In the genomic region with DNA sequence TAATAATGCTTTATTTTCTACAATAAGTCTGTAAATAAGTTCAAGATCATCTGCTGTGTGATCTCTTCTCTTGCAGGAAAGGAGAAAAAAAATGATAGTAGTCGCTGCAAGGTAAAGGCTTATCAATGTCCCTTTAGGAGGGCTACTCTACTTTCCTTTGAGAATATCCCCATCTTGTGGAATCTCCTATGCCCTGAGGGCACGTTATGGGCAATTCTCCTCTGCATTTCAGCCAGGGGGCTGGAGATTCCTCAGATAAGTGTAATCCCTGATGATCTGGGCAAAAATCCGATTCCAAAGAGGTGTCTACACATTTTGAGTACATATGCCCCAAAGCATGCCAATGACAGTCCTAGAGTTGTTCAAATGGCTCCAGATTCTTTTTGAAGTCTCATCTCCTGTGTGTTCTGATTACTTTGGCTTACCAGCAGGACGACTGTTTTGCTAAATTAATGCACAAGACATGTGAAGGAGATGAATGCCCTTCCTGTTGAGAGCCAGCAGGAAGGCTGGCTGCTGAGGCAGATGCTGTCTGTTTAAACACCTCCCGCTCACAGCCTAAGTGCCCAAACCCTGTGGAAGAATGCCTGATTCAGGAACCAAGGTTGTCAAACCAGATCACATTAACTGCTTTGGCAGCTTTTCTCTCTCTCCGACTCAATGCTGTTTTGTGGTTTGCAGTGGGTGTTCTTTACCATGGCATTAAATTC, we compare ENCODE assay signal across 8 cellular contexts.
DNase-seq lines count a peak whose midpoint lies in the region; ATAC-seq, FAIRE-seq and TF ChIP-seq lines count a peak whose summit lies in the region.

No MANE protein-coding gene starts in this region.

- 0% methylated on average over 6 of the region's 6 CpGs for WGBS in HepG2 (ENCODE audit: low lambda C conversion rate)

- no peaks in the 10 kb centered on the region for H3K9me3 Mint-ChIP-seq in WTC11
- no peaks in the 10 kb centered on the region for H3K9me3 Mint-ChIP-seq in activated T-helper 1 cell treated with anti-CD3 and anti-CD28 coated beads, Interleukin-12 subunit alpha, Interleukin-12 subunit beta, Interleukin-2, Interleukin-4 antibody, amounts not matched to agents 30 ng/mL and 10 ng/mL and 1 ng/mL, durations not matched to agents 14 hours and 24 hours and 36 hours

- H3K27ac Mint-ChIP-seq in WTC11, result peak overlapping the region; percentile 84
- H3K27ac Mint-ChIP-seq in activated T-helper 1 cell treated with anti-CD3 and anti-CD28 coated beads, Interleukin-12 subunit alpha, Interleukin-12 subunit beta, Interleukin-2, Interleukin-4 antibody, amounts not matched to agents 30 ng/mL and 10 ng/mL and 1 ng/mL, durations not matched to agents 14 hours and 24 hours and 36 hours, result no peak overlapping the region

- H2AFZ ChIP-seq in HepG2 (ENCODE audit: low read length), result no peak overlapping the region

- POLR2A ChIA-PET in WTC11 (lab: Charles Lee), result interaction anchor here (0.6 kb wide), 1 partner anchor 62 kb away, joined by 3 read pairs; no protein-coding TSS in a partner anchor
- POLR2A ChIA-PET in HepG2 (lab: Yijun Ruan, JAX), result no interaction called here

- no peaks in the 10 kb centered on the region for H3K36me3 ChIP-seq in HepG2 (replicated peaks in 1 of 2; ENCODE audit: control insufficient read depth in 1 of 2, insufficient read depth in 2 of 2, low read length in 2 of 2)

- 0 out of 2 replicates have a peak, but pooled peaks cover under 1% of the 10 kb centered on the region for H3K4me1 ChIP-seq in HepG2 (ENCODE audit: insufficient read depth, low read length)

- H3K4me3 ChIP-seq in HepG2 (replicated peaks in 1 of 3; ENCODE audit: insufficient read depth in 1 of 3, low read depth in 2 of 3, low read length in 3 of 3), result no peak overlapping the region

- TF ChIP-seq RAD21 in Ishikawa (IDR thresholded peaks at IDR 0.05; ENCODE audit: low read depth), result peak; percentile 74
- no peak for TF ChIP-seq RAD21 in HepG2 (CRISPR knock-in tag; IDR thresholded peaks at IDR 0.05)

- H3K27me3 Mint-ChIP-seq in WTC11 (ENCODE audit: low read depth), result no peaks in the 10 kb centered on the region
- no peaks in the 10 kb centered on the region for H3K27me3 Mint-ChIP-seq in activated T-helper 1 cell treated with anti-CD3 and anti-CD28 coated beads, Interleukin-12 subunit alpha, Interleukin-12 subunit beta, Interleukin-2, Interleukin-4 antibody, amounts not matched to agents 30 ng/mL and 10 ng/mL and 1 ng/mL, durations not matched to agents 14 hours and 24 hours and 36 hours (ENCODE audit: insufficient read depth)

- TF ChIP-seq EP300 in Ishikawa (IDR thresholded peaks at IDR 0.05; ENCODE audit: borderline replicate concordance) (peak; percentile 21; the same call in 1 of the 2 replicates), HepG2 (IDR thresholded peaks at IDR 0.05; ENCODE audit: low read depth in 2 of 2, low read length in 2 of 2) (no peak), HepG2 (CRISPR knock-in tag; IDR thresholded peaks at IDR 0.05; ENCODE audit: borderline replicate concordance) (no peak)

- no peaks in the 10 kb centered on the region for H3K9me3 ChIP-seq in HepG2 (ENCODE audit: low read length)

- H4K20me1 ChIP-seq in HepG2 (ENCODE audit: insufficient read depth, low read length), result no peaks in the 10 kb centered on the region

- CTCF ChIA-PET in WTC11 (lab: Charles Lee) (no interaction called here), HepG2 (lab: Yijun Ruan, JAX; ENCODE audit: low intra/inter-chr PET ratio, low total read pairs) (no interaction called here)

- H3K79me2 ChIP-seq in HepG2 (ENCODE audit: insufficient read depth, low read length), result no peaks in the 10 kb centered on the region

- TF ChIP-seq CTCF in WTC11 (IDR thresholded peaks at IDR 0.05) (no peak), HepG2 (CRISPR knock-in tag; IDR thresholded peaks at IDR 0.05) (peak; percentile 35)

- no peak overlapping the region for H3K4me2 ChIP-seq in HepG2 (ENCODE audit: low read depth, low read length)

- no peak for TF ChIP-seq POLR2A in HepG2 (IDR thresholded peaks at IDR 0.05; ENCODE audit: insufficient read depth in 1 of 2, low read depth in 2 of 2, low read length in 2 of 2)

- no peak for FAIRE-seq in HepG2 (lab: Jason Lieb, UNC)

- peaks cover 26% of the 10 kb centered on the region for H3K4me1 Mint-ChIP-seq in WTC11
- H3K4me1 Mint-ChIP-seq in activated T-helper 1 cell treated with anti-CD3 and anti-CD28 coated beads, Interleukin-12 subunit alpha, Interleukin-12 subunit beta, Interleukin-2, Interleukin-4 antibody, amounts not matched to agents 30 ng/mL and 10 ng/mL and 1 ng/mL, durations not matched to agents 14 hours and 24 hours and 36 hours (ENCODE audit: low read depth), result no peaks in the 10 kb centered on the region

- no TSS peak for BruUV-seq in HepG2 (replicated peaks; lab: Mats Ljungman, UMichigan)

- no peaks in the 10 kb centered on the region for H3K36me3 Mint-ChIP-seq in WTC11
- H3K36me3 Mint-ChIP-seq in activated T-helper 1 cell treated with anti-CD3 and anti-CD28 coated beads, Interleukin-12 subunit alpha, Interleukin-12 subunit beta, Interleukin-2, Interleukin-4 antibody, amounts not matched to agents 30 ng/mL and 10 ng/mL and 1 ng/mL, durations not matched to agents 14 hours and 24 hours and 36 hours (ENCODE audit: low read depth), result no peaks in the 10 kb centered on the region

- intact Hi-C loops in HepG2 (cut with micrococcal nuclease; ENCODE audit: unreplicated experiment), result no loop called here
- intact Hi-C loops in activated T-helper 1 cell treated with anti-CD3 and anti-CD28 coated beads, Interleukin-12 subunit alpha, Interleukin-12 subunit beta, Interleukin-2, Interleukin-4 antibody, amounts not matched to agents 30 ng/mL and 10 ng/mL and 1 ng/mL, durations not matched to agents 14 hours and 24 hours and 36 hours (cut with micrococcal nuclease), result no loop called here

- H3K27me3 ChIP-seq in HepG2 (ENCODE audit: control insufficient read depth in 1 of 2, insufficient read depth in 2 of 2, low read length in 2 of 2), result no peaks in the 10 kb centered on the region

- H3K9ac ChIP-seq in HepG2 (ENCODE audit: insufficient read depth, low read depth, low read length), result no peak overlapping the region

- in situ Hi-C loops in HepG2 (cut with HindIII; ENCODE audit: extremely low pct_ligation_motif_present, low pct_unique_long_range_greater_than_20kb), result no loop called here

- H3K27ac ChIP-seq in HepG2 (ENCODE audit: extremely low read length, insufficient read depth, low read length), result no peak overlapping the region

- DNase-seq in ELR (ENCODE audit: low read depth), result peak; percentile 83
- peak; percentile 54 for DNase-seq in WTC11 (ENCODE audit: low spot score)
- DNase-seq in HepG2 (ENCODE audit: low spot score), result no peak
- no peak for DNase-seq in CD1c-positive myeloid dendritic cell (ENCODE audit: extremely low spot score)
- no peak for DNase-seq in activated T-helper 1 cell treated with anti-CD3 and anti-CD28 coated beads, Interleukin-12 subunit alpha, Interleukin-12 subunit beta, Interleukin-2, Interleukin-4 antibody, amounts not matched to agents 30 ng/mL and 10 ng/mL and 1 ng/mL, durations not matched to agents 14 hours and 24 hours and 36 hours (ENCODE audit: low spot score)

- ATAC-seq in WTC11, result peak; percentile 98
- ATAC-seq in HepG2, result peak; percentile 43; the same call in 2 of the 3 replicates
- no peak for ATAC-seq in GM19324 (IDR thresholded peaks at IDR 0.05; ENCODE audit: low FRiP score, unreplicated experiment)
- ATAC-seq in GM18502 (IDR thresholded peaks at IDR 0.05; ENCODE audit: poor library complexity, unreplicated experiment), result no peak

- peak overlapping the region; percentile 52 for H3K4me3 Mint-ChIP-seq in WTC11
- no peak overlapping the region for H3K4me3 Mint-ChIP-seq in activated T-helper 1 cell treated with anti-CD3 and anti-CD28 coated beads, Interleukin-12 subunit alpha, Interleukin-12 subunit beta, Interleukin-2, Interleukin-4 antibody, amounts not matched to agents 30 ng/mL and 10 ng/mL and 1 ng/mL, durations not matched to agents 14 hours and 24 hours and 36 hours

TF ChIP-seq in Ishikawa, 13 proteins besides CTCF, POLR2A, EP300 and RAD21:
- TF ChIP-seq CREB1 (IDR thresholded peaks at IDR 0.05; ENCODE audit: low read depth) (no peak), TEAD4 (IDR thresholded peaks at IDR 0.05) (peak; percentile 30; the same call in 1 of the 2 replicates), TCF12 (IDR thresholded peaks at IDR 0.05; ENCODE audit: low read depth) (0 out of 2 replicates have a peak, but pooled peaks have one; percentile 39), FOXM1 (IDR thresholded peaks at IDR 0.05; ENCODE audit: borderline replicate concordance, low read depth) (no peak), NFIC (IDR thresholded peaks at IDR 0.05) (peak; percentile 43)

TF ChIP-seq in WTC11, 78 proteins besides CTCF, POLR2A, EP300 and RAD21 (continues in another document):
- TF ChIP-seq ETV6 (CRISPR knock-in tag; IDR thresholded peaks at IDR 0.05) (peak; percentile 64; the same call in 1 of the 2 replicates), RELA (CRISPR knock-in tag; IDR thresholded peaks at IDR 0.05; ENCODE audit: borderline replicate concordance) (no peak)

TF ChIP-seq in HepG2, 621 proteins besides CTCF, POLR2A, EP300 and RAD21:
- TF ChIP-seq SRF (IDR thresholded peaks at IDR 0.05; ENCODE audit: low read depth, low read length) (no peak), GPN1 (CRISPR knock-in tag; IDR thresholded peaks at IDR 0.05; ENCODE audit: borderline replicate concordance) (no peak), STAG1 (CRISPR knock-in tag; IDR thresholded peaks at IDR 0.05) (peak; percentile 43), HDAC6 (IDR thresholded peaks at IDR 0.05; ENCODE audit: low read depth, low read length) (no peak)

Comparison
In these comparisons a context has a peak if more than half of its experiments do, and no peak if none do; other contexts are left out.
1. DNase-seq: peak in ELR (single experiment) and WTC11 (single experiment); none in HepG2 (single experiment), CD1c-positive myeloid dendritic cell (single experiment) and activated T-helper 1 cell treated with anti-CD3 and anti-CD28 coated beads, Interleukin-12 subunit alpha, Interleukin-12 subunit beta, Interleukin-2, Interleukin-4 antibody, amounts not matched to agents 30 ng/mL and 10 ng/mL and 1 ng/mL, durations not matched to agents 14 hours and 24 hours and 36 hours (single experiment).
2. ATAC-seq: peak in WTC11 (single experiment) and HepG2 (single experiment); none in GM19324 (single experiment) and GM18502 (single experiment).